ENCODE assay signal across 9 cellular contexts in the genomic region with DNA sequence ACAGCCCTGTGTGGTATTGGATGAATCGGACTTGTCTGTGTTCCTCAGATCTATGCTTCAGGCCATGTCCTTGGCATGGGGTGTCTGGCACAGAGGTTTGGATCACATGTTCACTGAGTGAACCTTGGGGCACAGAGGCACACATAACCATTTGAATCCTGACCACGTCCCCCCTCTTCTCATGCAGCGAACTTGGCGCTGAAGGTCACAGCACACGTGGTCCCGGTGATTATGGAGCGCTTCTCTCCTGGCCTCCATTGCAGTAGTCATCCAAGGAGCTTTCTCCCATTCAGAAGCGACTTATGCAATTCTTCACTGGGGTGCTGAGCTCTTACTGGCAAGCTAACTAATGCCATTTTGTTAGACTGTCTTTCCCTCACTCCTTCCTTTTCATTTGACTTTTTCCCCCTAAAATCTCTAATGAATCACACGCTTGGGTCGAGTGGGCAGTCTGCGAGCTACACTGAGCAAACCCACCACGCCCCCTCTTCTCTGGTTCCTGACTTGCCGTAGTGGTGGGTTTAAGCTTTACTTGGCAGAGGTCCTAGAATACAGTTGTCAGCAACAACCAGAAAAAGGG. TPM values are rescaled to one million over a fixed set of nuclear protein-coding genes. Genes with fewer than 3 reads are reported as not detected.
A peak's percentile ranks its signal among the peaks of the same experiment; 100 is the strongest.
DNase-seq lines count a peak whose midpoint lies in the region; ATAC-seq and TF ChIP-seq lines count a peak whose summit lies in the region.
"Had no signal": no experiment of that assay in that cellular context is flagged by ENCODE, and none has a peak within 500 bp of the region (broad histone marks: within the 10 kb centered on the region; RNA-seq: fewer than 3 reads in every experiment).

No MANE protein-coding gene starts in this region.

- TF ChIP-seq CTCF in GM23338 (conservative IDR thresholded peaks at IDR 0.05; ENCODE audit: low read depth in 2 of 2) = no peak
- no peak for TF ChIP-seq CTCF in Peyer's patch (IDR thresholded peaks at IDR 0.05)

- H3K9me3 Mint-ChIP-seq in GM23338 = no peaks in the 10 kb centered on the region
- H3K9me3 Mint-ChIP-seq in activated CD4-positive, alpha-beta T cell treated with anti-CD3 and anti-CD28 coated beads, Interleukin-2, amount 10 ng/mL, durations not matched to agents 7 days and 5 days = peaks cover 3% of the 10 kb centered on the region
- peaks cover 5 to 9% of the 10 kb centered on the region in 2 donors for H3K9me3 Mint-ChIP-seq in stimulated activated naive CD8-positive, alpha-beta T cell treated with anti-CD3 and anti-CD28 coated beads, Interleukin-15, amount 100 ng/mL, for 72 hours

- H3K4me3 Mint-ChIP-seq in GM23338 = peak overlapping the region; percentile 32; the same call in 2 of the 3 replicates
- no peak overlapping the region for H3K4me3 Mint-ChIP-seq in activated CD4-positive, alpha-beta T cell treated with anti-CD3 and anti-CD28 coated beads, Interleukin-2, amount 10 ng/mL, durations not matched to agents 7 days and 5 days
- H3K4me3 Mint-ChIP-seq in stimulated activated naive CD8-positive, alpha-beta T cell treated with anti-CD3 and anti-CD28 coated beads, Interleukin-15, amount 100 ng/mL, for 72 hours = peak overlapping the region in 1 of 2 donors; percentile 61

- DNase-seq in GM23338 (ENCODE audit: low spot score) (no peak), Peyer's patch (peak in 2 of 3 donors; percentile 9 to 24), fibroblast of peridontal ligament (ENCODE audit: extremely low read depth) (peak; percentile 62), retina (peak; percentile 37), HPDE6-E6E7 (ENCODE audit: extremely low spot score) (no peak), H4 (ENCODE audit: low spot score) (no peak)
- no peak for DNase-seq in activated CD4-positive, alpha-beta T cell treated with anti-CD3 and anti-CD28 coated beads, Interleukin-2, amount 10 ng/mL, durations not matched to agents 7 days and 5 days
- DNase-seq in stimulated activated naive CD8-positive, alpha-beta T cell treated with anti-CD3 and anti-CD28 coated beads, Interleukin-15, amount 100 ng/mL, for 72 hours = no peak
- DNase-seq: activated CD4-positive, CD25-positive, alpha-beta regulatory T cell had no signal

- H3K27me3 ChIP-seq in GM23338 (ENCODE audit: insufficient read depth) (no peaks in the 10 kb centered on the region), Peyer's patch (no peaks in the 10 kb centered on the region)

- H3K4me2 ChIP-seq in GM23338 = no peak overlapping the region

- POLR2A ChIA-PET in activated CD4-positive, alpha-beta T cell treated with anti-CD3 and anti-CD28 coated beads, Interleukin-2, amount 10 ng/mL, durations not matched to agents 7 days and 5 days (lab: Charles Lee) = no interaction called here

- H3K4me1 Mint-ChIP-seq in GM23338 = peaks cover 11% of the 10 kb centered on the region; the same call in 2 of the 3 replicates
- peaks cover 2% of the 10 kb centered on the region for H3K4me1 Mint-ChIP-seq in activated CD4-positive, alpha-beta T cell treated with anti-CD3 and anti-CD28 coated beads, Interleukin-2, amount 10 ng/mL, durations not matched to agents 7 days and 5 days
- peaks cover 8% of the 10 kb centered on the region for H3K4me1 Mint-ChIP-seq in stimulated activated naive CD8-positive, alpha-beta T cell treated with anti-CD3 and anti-CD28 coated beads, Interleukin-15, amount 100 ng/mL, for 72 hours

- peak; percentile 11; the same call in 2 of the 3 replicates for ATAC-seq in GM23338
- no peak for ATAC-seq in stimulated activated naive CD8-positive, alpha-beta T cell treated with anti-CD3 and anti-CD28 coated beads, Interleukin-15, amount 100 ng/mL, for 72 hours

- peaks cover 3% of the 10 kb centered on the region for H3K27me3 Mint-ChIP-seq in GM23338 (ENCODE audit: insufficient read depth, low read depth, poor library complexity)
- H3K27me3 Mint-ChIP-seq in activated CD4-positive, alpha-beta T cell treated with anti-CD3 and anti-CD28 coated beads, Interleukin-2, amount 10 ng/mL, durations not matched to agents 7 days and 5 days = peaks cover 8% of the 10 kb centered on the region
- peaks cover 25% of the 10 kb centered on the region for H3K27me3 Mint-ChIP-seq in stimulated activated naive CD8-positive, alpha-beta T cell treated with anti-CD3 and anti-CD28 coated beads, Interleukin-15, amount 100 ng/mL, for 72 hours

- no peaks in the 10 kb centered on the region for H3K9me2 ChIP-seq in GM23338 (ENCODE audit: insufficient read depth)

- H3K4me3 ChIP-seq in GM23338 (no peak overlapping the region), Peyer's patch (no peak overlapping the region)

- no peaks in the 10 kb centered on the region for H3K4me1 ChIP-seq in GM23338 (ENCODE audit: insufficient read depth)
- H3K4me1 ChIP-seq in Peyer's patch = peaks cover 0 to 7% (median 0%) of the 10 kb centered on the region in 4 donors

- 0 out of 2 replicates have a peak, but pooled peaks cover 4% of the 10 kb centered on the region for H3F3A ChIP-seq in GM23338 (replicated peaks; ENCODE audit: low read depth)

- CTCF ChIA-PET in activated CD4-positive, alpha-beta T cell treated with anti-CD3 and anti-CD28 coated beads, Interleukin-2, amount 10 ng/mL, durations not matched to agents 7 days and 5 days (lab: Charles Lee) = no interaction called here

- H2AFZ ChIP-seq in GM23338 = no peak overlapping the region

- no peak overlapping the region for H3K27ac ChIP-seq in GM23338 (ENCODE audit: low read depth)
- no peak overlapping the region for H3K27ac ChIP-seq in Peyer's patch

- TF ChIP-seq POLR2A in Peyer's patch (IDR thresholded peaks at IDR 0.05) = no peak

- no peak overlapping the region for H3K27ac Mint-ChIP-seq in GM23338
- no peak overlapping the region for H3K27ac Mint-ChIP-seq in activated CD4-positive, alpha-beta T cell treated with anti-CD3 and anti-CD28 coated beads, Interleukin-2, amount 10 ng/mL, durations not matched to agents 7 days and 5 days
- H3K27ac Mint-ChIP-seq in stimulated activated naive CD8-positive, alpha-beta T cell treated with anti-CD3 and anti-CD28 coated beads, Interleukin-15, amount 100 ng/mL, for 72 hours = peak overlapping the region in 1 of 2 donors; percentile 79

- H4K20me1 ChIP-seq in GM23338 (replicated peaks; ENCODE audit: insufficient read depth) = no peaks in the 10 kb centered on the region

- no peaks in the 10 kb centered on the region for H3K36me3 ChIP-seq in GM23338 (ENCODE audit: insufficient read depth)
- H3K36me3 ChIP-seq in Peyer's patch = no peaks in the 10 kb centered on the region

- no peaks in the 10 kb centered on the region for H3K36me3 Mint-ChIP-seq in GM23338 (ENCODE audit: low read depth)
- no peaks in the 10 kb centered on the region for H3K36me3 Mint-ChIP-seq in activated CD4-positive, alpha-beta T cell treated with anti-CD3 and anti-CD28 coated beads, Interleukin-2, amount 10 ng/mL, durations not matched to agents 7 days and 5 days (ENCODE audit: low read depth)

- H3K9me3 ChIP-seq in Peyer's patch = no peaks in the 10 kb centered on the region

- no peaks in the 10 kb centered on the region for H3K79me2 ChIP-seq in GM23338 (replicated peaks; ENCODE audit: insufficient read depth)

TF ChIP-seq in GM23338, 12 proteins besides CTCF, POLR2A, EP300 and RAD21 (continues in another document):
- TF ChIP-seq JUNB (IDR thresholded peaks at IDR 0.05; ENCODE audit: unreplicated experiment) = no peak
- TF ChIP-seq ZNF114 (CRISPR knock-in tag; IDR thresholded peaks at IDR 0.05) = no peak
- TF ChIP-seq, protein P1, sequence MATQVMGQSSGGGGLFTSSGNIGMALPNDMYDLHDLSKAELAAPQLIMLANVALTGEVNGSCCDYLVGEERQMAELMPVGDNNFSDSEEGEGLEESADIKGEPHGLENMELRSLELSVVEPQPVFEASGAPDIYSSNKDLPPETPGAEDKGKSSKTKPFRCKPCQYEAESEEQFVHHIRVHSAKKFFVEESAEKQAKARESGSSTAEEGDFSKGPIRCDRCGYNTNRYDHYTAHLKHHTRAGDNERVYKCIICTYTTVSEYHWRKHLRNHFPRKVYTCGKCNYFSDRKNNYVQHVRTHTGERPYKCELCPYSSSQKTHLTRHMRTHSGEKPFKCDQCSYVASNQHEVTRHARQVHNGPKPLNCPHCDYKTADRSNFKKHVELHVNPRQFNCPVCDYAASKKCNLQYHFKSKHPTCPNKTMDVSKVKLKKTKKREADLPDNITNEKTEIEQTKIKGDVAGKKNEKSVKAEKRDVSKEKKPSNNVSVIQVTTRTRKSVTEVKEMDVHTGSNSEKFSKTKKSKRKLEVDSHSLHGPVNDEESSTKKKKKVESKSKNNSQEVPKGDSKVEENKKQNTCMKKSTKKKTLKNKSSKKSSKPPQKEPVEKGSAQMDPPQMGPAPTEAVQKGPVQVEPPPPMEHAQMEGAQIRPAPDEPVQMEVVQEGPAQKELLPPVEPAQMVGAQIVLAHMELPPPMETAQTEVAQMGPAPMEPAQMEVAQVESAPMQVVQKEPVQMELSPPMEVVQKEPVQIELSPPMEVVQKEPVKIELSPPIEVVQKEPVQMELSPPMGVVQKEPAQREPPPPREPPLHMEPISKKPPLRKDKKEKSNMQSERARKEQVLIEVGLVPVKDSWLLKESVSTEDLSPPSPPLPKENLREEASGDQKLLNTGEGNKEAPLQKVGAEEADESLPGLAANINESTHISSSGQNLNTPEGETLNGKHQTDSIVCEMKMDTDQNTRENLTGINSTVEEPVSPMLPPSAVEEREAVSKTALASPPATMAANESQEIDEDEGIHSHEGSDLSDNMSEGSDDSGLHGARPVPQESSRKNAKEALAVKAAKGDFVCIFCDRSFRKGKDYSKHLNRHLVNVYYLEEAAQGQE (IDR thresholded peaks at IDR 0.05; ENCODE audit: unreplicated experiment) = no peak

RNA-seq across cellular contexts. Expression of a gene that starts 59.4 kb away (rescaled TPM):
- total RNA-seq in GM23338 (2014; rRNA removed; shearing (Covaris generic)) = 0.52 TPM in 1 of 2 replicates, not detected in the other
- polyA plus RNA-seq in GM23338 (2016; fragmentation: Nextera tagmentation; extraction: Ambion mirVana) = 0.13 TPM in 1 of 2 replicates, not detected in the other
- total RNA-seq in Peyer's patch = 1 to 10 TPM in 3 of 4 donors, not detected in 1; 2.3 to 3.8 (median 3.2) TPM
- total RNA-seq in activated CD4-positive, alpha-beta T cell treated with anti-CD3 and anti-CD28 coated beads, Interleukin-2, amount 10 ng/mL, durations not matched to agents 7 days and 5 days = not detected
- total RNA-seq in H4 (2014; rRNA removed; shearing (Covaris generic)) = not detected in 2 replicates

Comparison
In these comparisons a context has a peak if more than half of its experiments do, and no peak if none do; other contexts are left out.
1. DNase-seq: peak in Peyer's patch (2 of 3), fibroblast of peridontal ligament (single experiment) and retina (single experiment); none in GM23338 (single experiment), activated CD4-positive, alpha-beta T cell treated with anti-CD3 and anti-CD28 coated beads, Interleukin-2, amount 10 ng/mL, durations not matched to agents 7 days and 5 days (single experiment), HPDE6-E6E7 (single experiment), H4 (single experiment) and stimulated activated naive CD8-positive, alpha-beta T cell treated with anti-CD3 and anti-CD28 coated beads, Interleukin-15, amount 100 ng/mL, for 72 hours (0 of 2).